Comparison of ENCODE assay signal across 20 cellular contexts in genomic region chr6:169638915-169639314, GRCh38.
"Had no signal": no experiment of that assay in that cellular context is flagged by ENCODE, and none has a peak within 500 bp of the region (broad histone marks: within the 10 kb centered on the region; RNA-seq: fewer than 3 reads in every experiment).

No MANE protein-coding gene starts in this region.

- H3K4me3 Mint-ChIP-seq: activated CD4-positive, alpha-beta T cell treated with anti-CD3 and anti-CD28 coated beads, Interleukin-2, amount 10 ng/mL, durations not matched to agents 7 days and 5 days; activated CD8-positive, alpha-beta T cell treated with anti-CD3 and anti-CD28 coated beads, Interleukin-2, amount 10 ng/mL, durations not matched to agents 7 days and 5 days; dendritic cell treated with granulocyte-macrophage colony-stimulating factor and Interleukin-4, amounts not matched to agents 40 ng/mL and 50 ng/mL, for 4 days; naive thymus-derived CD8-positive, alpha-beta T cell; stimulated activated naive B cell treated with anti-CD40 and anti-IgM and Interleukin-4, amounts not matched to agents 10 μg/mL and 1 μg/mL and 100 μg/mL, for 72 hours; T-helper 1 cell treated with Interleukin-12 subunit alpha and Interleukin-12 subunit beta and Interleukin-4 antibody, amounts not matched to agents 30 μg/mL and 1 μg/mL, for 36 hours had no signal

- H3K27me3 Mint-ChIP-seq: activated CD4-positive, alpha-beta T cell treated with anti-CD3 and anti-CD28 coated beads, Interleukin-2, amount 10 ng/mL, durations not matched to agents 7 days and 5 days; dendritic cell treated with granulocyte-macrophage colony-stimulating factor and Interleukin-4, amounts not matched to agents 40 ng/mL and 50 ng/mL, for 4 days; naive thymus-derived CD8-positive, alpha-beta T cell; stimulated activated naive B cell treated with anti-CD40 and anti-IgM and Interleukin-4, amounts not matched to agents 10 μg/mL and 1 μg/mL and 100 μg/mL, for 72 hours had no signal

- H2AFZ ChIP-seq: hepatocyte, parathyroid adenoma had no signal

- ATAC-seq: activated CD8-positive, alpha-beta T cell treated with anti-CD3 and anti-CD28 coated beads, Interleukin-2, amount 10 ng/mL, durations not matched to agents 7 days and 5 days; left lobe of liver; naive thymus-derived CD8-positive, alpha-beta T cell; stimulated activated naive B cell treated with anti-CD40 and anti-IgM and Interleukin-4, amounts not matched to agents 10 μg/mL and 1 μg/mL and 100 μg/mL, for 72 hours had no signal

- H3K4me1 ChIP-seq: parathyroid adenoma, thyroid gland, vagina had no signal

- H3K27me3 ChIP-seq: hepatocyte, neutrophil, sigmoid colon, thyroid gland, vagina had no signal

- H3K4me3 ChIP-seq: hepatocyte, sigmoid colon, thyroid gland, vagina had no signal

- H3K4me1 Mint-ChIP-seq: activated CD4-positive, alpha-beta T cell treated with anti-CD3 and anti-CD28 coated beads, Interleukin-2, amount 10 ng/mL, durations not matched to agents 7 days and 5 days; naive thymus-derived CD8-positive, alpha-beta T cell; stimulated activated naive B cell treated with anti-CD40 and anti-IgM and Interleukin-4, amounts not matched to agents 10 μg/mL and 1 μg/mL and 100 μg/mL, for 72 hours had no signal

- DNase-seq: activated CD4-positive, alpha-beta T cell treated with anti-CD3 and anti-CD28 coated beads, Interleukin-2, amount 10 ng/mL, durations not matched to agents 7 days and 5 days; activated CD8-positive, alpha-beta memory T cell treated with anti-CD3 and anti-CD28 coated beads, Interleukin-2, amount 50 U/mL, for 4 hours; activated CD8-positive, alpha-beta T cell treated with anti-CD3 and anti-CD28 coated beads, Interleukin-2, amount 10 ng/mL, durations not matched to agents 7 days and 5 days; activated gamma-delta T cell; amniotic stem cell; effector CD8-positive, alpha-beta T cell; mammary epithelial cell; naive thymus-derived CD8-positive, alpha-beta T cell; sigmoid colon; stimulated activated CD4-positive, alpha-beta T cell treated with anti-CD3 and anti-CD28 coated beads, Interleukin-4, amount 100 ng/mL, for 24 hours; stimulated activated naive B cell treated with anti-CD40 and anti-IgM and Interleukin-4, amounts not matched to agents 10 μg/mL and 1 μg/mL and 100 μg/mL, for 72 hours; thyroid gland had no signal

- H3K36me3 ChIP-seq: neutrophil, thyroid gland had no signal

- H3K4me2 ChIP-seq: hepatocyte had no signal

- H3K9ac ChIP-seq: parathyroid adenoma had no signal

- H3K9me3 ChIP-seq: neutrophil, sigmoid colon, thyroid gland, vagina had no signal

- H3K27ac ChIP-seq: hepatocyte, neutrophil, parathyroid adenoma, sigmoid colon, thyroid gland, vagina had no signal

- H3K27ac Mint-ChIP-seq: activated CD4-positive, alpha-beta T cell treated with anti-CD3 and anti-CD28 coated beads, Interleukin-2, amount 10 ng/mL, durations not matched to agents 7 days and 5 days; activated CD8-positive, alpha-beta T cell treated with anti-CD3 and anti-CD28 coated beads, Interleukin-2, amount 10 ng/mL, durations not matched to agents 7 days and 5 days; activated naive CD4-positive, alpha-beta T cell treated with anti-CD3 and anti-CD28 coated beads, Interleukin-2, amount 50 U/mL, for 72 hours; dendritic cell treated with granulocyte-macrophage colony-stimulating factor and Interleukin-4, amounts not matched to agents 40 ng/mL and 50 ng/mL, for 4 days; stimulated activated naive B cell treated with anti-CD40 and anti-IgM and Interleukin-4, amounts not matched to agents 10 μg/mL and 1 μg/mL and 100 μg/mL, for 72 hours; T-helper 1 cell treated with Interleukin-12 subunit alpha and Interleukin-12 subunit beta and Interleukin-4 antibody, amounts not matched to agents 30 μg/mL and 1 μg/mL, for 36 hours had no signal

- H3K79me2 ChIP-seq: hepatocyte, parathyroid adenoma had no signal

- H3K9me3 Mint-ChIP-seq: activated CD4-positive, alpha-beta T cell treated with anti-CD3 and anti-CD28 coated beads, Interleukin-2, amount 10 ng/mL, durations not matched to agents 7 days and 5 days; activated naive CD4-positive, alpha-beta T cell treated with anti-CD3 and anti-CD28 coated beads, Interleukin-2, amount 50 U/mL, for 72 hours; dendritic cell treated with granulocyte-macrophage colony-stimulating factor and Interleukin-4, amounts not matched to agents 40 ng/mL and 50 ng/mL, for 4 days; naive thymus-derived CD8-positive, alpha-beta T cell; stimulated activated naive B cell treated with anti-CD40 and anti-IgM and Interleukin-4, amounts not matched to agents 10 μg/mL and 1 μg/mL and 100 μg/mL, for 72 hours; T-helper 1 cell treated with Interleukin-12 subunit alpha and Interleukin-12 subunit beta and Interleukin-4 antibody, amounts not matched to agents 30 μg/mL and 1 μg/mL, for 36 hours had no signal
